21 cellular contexts compared by ENCODE assay signal in the genomic region with DNA sequence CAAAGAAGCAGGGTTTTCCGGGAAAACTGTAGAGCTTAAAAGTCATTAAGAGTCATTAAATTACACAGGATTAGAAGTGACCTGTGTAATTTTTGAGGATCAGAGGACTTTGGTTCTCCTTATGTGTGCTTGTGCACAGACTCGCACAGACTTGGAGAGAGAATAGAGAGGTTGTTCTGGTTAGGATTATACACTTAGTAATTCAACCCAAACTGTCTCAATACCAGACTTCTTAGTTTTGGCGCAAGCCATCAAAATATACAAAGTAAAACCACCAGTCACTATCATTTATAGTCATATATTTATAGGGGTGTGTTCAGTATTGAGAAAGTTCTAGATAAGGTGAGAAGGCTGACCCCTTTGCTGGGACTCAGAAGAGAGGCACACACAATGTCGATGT.
"Had no signal": no experiment of that assay in that cellular context is flagged by ENCODE, and none has a peak within 500 bp of the region (broad histone marks: within the 10 kb centered on the region; RNA-seq: fewer than 3 reads in every experiment).

No MANE protein-coding gene starts in this region.

- DNase-seq: activated CD4-positive, alpha-beta T cell treated with anti-CD3 and anti-CD28 coated beads, Interleukin-2, amount 50 U/mL, for 4 hours; activated CD8-positive, alpha-beta memory T cell treated with anti-CD3 and anti-CD28 coated beads for 24 hours; activated CD8-positive, alpha-beta memory T cell treated with anti-CD3 and anti-CD28 coated beads, Interleukin-2, amount 50 U/mL, for 4 hours; activated naive CD4-positive, alpha-beta T cell; activated T-cell treated with anti-CD3 and anti-CD28 coated beads, Interleukin-2, amount 50 U/mL, for 4 hours; amniotic stem cell; cerebellar nuclear complex; kidney; lower lobe of right lung; naive B cell; occipital lobe; posterior cingulate gyrus; spleen; stimulated activated CD4-positive, alpha-beta T cell treated with anti-CD3 and anti-CD28 coated beads, Interleukin-4, amount 100 ng/mL, for 1 hour; stimulated activated naive CD8-positive, alpha-beta T cell treated with anti-CD3 and anti-CD28 coated beads, Interleukin-15, Interleukin-2, amounts not matched to agents 100 U/mL and 50 U/mL, for 24 hours; T-cell; thyroid gland had no signal

- H3K36me3 Mint-ChIP-seq: activated naive CD8-positive, alpha-beta T cell; T-cell; WTC11 had no signal

- H3K4me3 ChIP-seq: lower lobe of right lung, spleen, thyroid gland had no signal

- H3K9me3 Mint-ChIP-seq: activated T-helper 2 cell treated with anti-CD3 and anti-CD28 coated beads, Interferon-gamma antibody, Interleukin-2, Interleukin-4, amounts not matched to agents 10 μg/mL and 5 μg/mL and 100 μg/mL, durations not matched to agents 14 hours and 24 hours and 36 hours; neural crest cell; WTC11 had no signal

- H3K27ac Mint-ChIP-seq: activated naive CD8-positive, alpha-beta T cell; activated T-helper 2 cell treated with anti-CD3 and anti-CD28 coated beads, Interferon-gamma antibody, Interleukin-2, Interleukin-4, amounts not matched to agents 10 μg/mL and 5 μg/mL and 100 μg/mL, durations not matched to agents 14 hours and 24 hours and 36 hours; naive B cell; T-cell; WTC11 had no signal

- H3K4me1 Mint-ChIP-seq: neural crest cell, T-cell had no signal

- H3K4me3 Mint-ChIP-seq: activated naive CD8-positive, alpha-beta T cell; activated T-cell treated with anti-CD3 and anti-CD28 coated beads, Interleukin-2, amount 50 U/mL, for 4 hours; naive B cell; neural crest cell; T-cell; WTC11 had no signal

- ATAC-seq: activated T-cell treated with anti-CD3 and anti-CD28 coated beads, Interleukin-2, amount 50 U/mL, for 4 hours; stimulated activated naive CD8-positive, alpha-beta T cell treated with anti-CD3 and anti-CD28 coated beads, Interleukin-15, Interleukin-2, amounts not matched to agents 100 U/mL and 50 U/mL, for 24 hours; T-cell; WTC11 had no signal
